In genomic region chr2:36792947-36793346, GRCh38 we compare ENCODE assay signal across 27 cellular contexts.
DNase-seq lines count a peak whose midpoint lies in the region; ATAC-seq and TF ChIP-seq lines count a peak whose summit lies in the region.
"Had no signal": no experiment of that assay in that cellular context is flagged by ENCODE, and none has a peak within 500 bp of the region (broad histone marks: within the 10 kb centered on the region; RNA-seq: fewer than 3 reads in every experiment).

No MANE protein-coding gene starts in this region.

- intact Hi-C loops in natural killer cell (cut with micrococcal nuclease) = no loop called here
- intact Hi-C loops in activated CD4-positive, alpha-beta memory T cell treated with anti-CD3 and anti-CD28 coated beads for 36 hours (cut with micrococcal nuclease) = no loop called here

- H3K27ac Mint-ChIP-seq in natural killer cell = peak overlapping the region; percentile 51 to 78
- H3K27ac Mint-ChIP-seq in natural killer cell treated with Interleukin-12 subunit alpha and Interleukin-12 subunit beta and Interleukin-15 and Interleukin-18, amount 100 ng/mL, for 72 hours = peak overlapping the region in 1 of 2 donors; percentile 28
- H3K27ac Mint-ChIP-seq in activated CD4-positive, alpha-beta memory T cell treated with anti-CD3 and anti-CD28 coated beads for 36 hours = no peak overlapping the region
- H3K27ac Mint-ChIP-seq: B cell had no signal

- DNase-seq in DMS 273 (lab: John Stamatoyannopoulos, UW; ENCODE audit: unreplicated experiment) = peak; percentile 60
- DNase-seq in DMS 273 treated with DMSO at 0.1 percent for 48 hours (lab: John Stamatoyannopoulos, UW) = no peak
- DNase-seq in natural killer cell = no peak
- DNase-seq in natural killer cell treated with Interleukin-12 subunit alpha and Interleukin-12 subunit beta and Interleukin-15 and Interleukin-18, amount 100 ng/mL, for 72 hours (ENCODE audit: low spot score) = no peak
- peak; percentile 44 for DNase-seq in SW480 (ENCODE audit: low spot score)
- no peak for DNase-seq in activated CD4-positive, alpha-beta memory T cell treated with anti-CD3 and anti-CD28 coated beads for 36 hours
- no peak for DNase-seq in activated CD4-positive, alpha-beta T cell treated with anti-CD3 and anti-CD28 coated beads for 1 hour
- DNase-seq: CD8-positive, alpha-beta memory T cell; DMS153; GF-D8; H7; Kasumi-1; MV-4-11; NCI-H1105; NCI-H1436 treated with DMSO at 0.1 percent for 48 hours; NCI-H187 treated with DMSO at 0.1 percent for 48 hours; NCI-H2107; NCI-H226; NCI-H510A; NCI-H748 treated with DMSO at 0.1 percent for 48 hours; SHP77 treated with DMSO at 0.1 percent for 48 hours had no signal

- H3K4me3 Mint-ChIP-seq in natural killer cell = no peak overlapping the region
- H3K4me3 Mint-ChIP-seq in natural killer cell treated with Interleukin-12 subunit alpha and Interleukin-12 subunit beta and Interleukin-15 and Interleukin-18, amount 100 ng/mL, for 72 hours = no peak overlapping the region
- H3K4me3 Mint-ChIP-seq in activated CD4-positive, alpha-beta memory T cell treated with anti-CD3 and anti-CD28 coated beads for 36 hours = no peak overlapping the region
- H3K4me3 Mint-ChIP-seq: B cell; CD14-positive monocyte; CD8-positive, alpha-beta memory T cell had no signal

- CTCF ChIA-PET in activated CD4-positive, alpha-beta memory T cell treated with anti-CD3 and anti-CD28 coated beads for 36 hours (lab: Charles Lee) = interaction anchor here (0.6 to 1.2 kb wide), 3 partner anchors 8 to 17 kb away, joined by 3 to 4 read pairs (median 3); no protein-coding TSS in a partner anchor

- POLR2A ChIA-PET in activated CD4-positive, alpha-beta memory T cell treated with anti-CD3 and anti-CD28 coated beads for 36 hours (lab: Charles Lee) = no interaction called here

- H3K36me3 Mint-ChIP-seq in natural killer cell = no peaks in the 10 kb centered on the region
- H3K36me3 Mint-ChIP-seq in natural killer cell treated with Interleukin-12 subunit alpha and Interleukin-12 subunit beta and Interleukin-15 and Interleukin-18, amount 100 ng/mL, for 72 hours = no peaks in the 10 kb centered on the region
- no peaks in the 10 kb centered on the region for H3K36me3 Mint-ChIP-seq in activated CD4-positive, alpha-beta memory T cell treated with anti-CD3 and anti-CD28 coated beads for 36 hours
- H3K36me3 Mint-ChIP-seq: CD14-positive monocyte; CD8-positive, alpha-beta memory T cell had no signal

- H3K4me1 Mint-ChIP-seq in natural killer cell = peaks cover 58 to 59% of the 10 kb centered on the region in 2 donors
- peaks cover 33 to 48% of the 10 kb centered on the region in 2 donors for H3K4me1 Mint-ChIP-seq in natural killer cell treated with Interleukin-12 subunit alpha and Interleukin-12 subunit beta and Interleukin-15 and Interleukin-18, amount 100 ng/mL, for 72 hours (ENCODE audit: low read depth in 2 of 2)
- no peaks in the 10 kb centered on the region for H3K4me1 Mint-ChIP-seq in activated CD4-positive, alpha-beta memory T cell treated with anti-CD3 and anti-CD28 coated beads for 36 hours (ENCODE audit: low read depth)

- no peak for TF ChIP-seq CTCF in natural killer cell (IDR thresholded peaks at IDR 0.05)

- no peaks in the 10 kb centered on the region for H3K9me3 Mint-ChIP-seq in natural killer cell
- H3K9me3 Mint-ChIP-seq in natural killer cell treated with Interleukin-12 subunit alpha and Interleukin-12 subunit beta and Interleukin-15 and Interleukin-18, amount 100 ng/mL, for 72 hours = peaks cover 3% of the 10 kb centered on the region
- H3K9me3 Mint-ChIP-seq in activated CD4-positive, alpha-beta memory T cell treated with anti-CD3 and anti-CD28 coated beads for 36 hours = no peaks in the 10 kb centered on the region
- H3K9me3 Mint-ChIP-seq: CD14-positive monocyte; CD8-positive, alpha-beta memory T cell had no signal

- ATAC-seq in natural killer cell (no peak), GM21390 (IDR thresholded peaks at IDR 0.05; ENCODE audit: unreplicated experiment) (no peak)
- no peak for ATAC-seq in natural killer cell treated with Interleukin-12 subunit alpha and Interleukin-12 subunit beta and Interleukin-15 and Interleukin-18, amount 100 ng/mL, for 72 hours
- ATAC-seq: HepG2, K562, Panc1 had no signal

- H3K27me3 Mint-ChIP-seq in natural killer cell (ENCODE audit: low read depth in 2 of 2) = no peaks in the 10 kb centered on the region
- no peaks in the 10 kb centered on the region for H3K27me3 Mint-ChIP-seq in natural killer cell treated with Interleukin-12 subunit alpha and Interleukin-12 subunit beta and Interleukin-15 and Interleukin-18, amount 100 ng/mL, for 72 hours
- peaks cover 25% of the 10 kb centered on the region for H3K27me3 Mint-ChIP-seq in activated CD4-positive, alpha-beta memory T cell treated with anti-CD3 and anti-CD28 coated beads for 36 hours

Comparison
In these comparisons a context has a peak if more than half of its experiments do, and no peak if none do; other contexts are left out.
1. DNase-seq: peak in DMS 273 (single experiment) and SW480 (single experiment); none in DMS 273 treated with DMSO at 0.1 percent for 48 hours (single experiment), natural killer cell (single experiment), natural killer cell treated with Interleukin-12 subunit alpha and Interleukin-12 subunit beta and Interleukin-15 and Interleukin-18, amount 100 ng/mL, for 72 hours (single experiment), activated CD4-positive, alpha-beta memory T cell treated with anti-CD3 and anti-CD28 coated beads for 36 hours (single experiment) and activated CD4-positive, alpha-beta T cell treated with anti-CD3 and anti-CD28 coated beads for 1 hour (single experiment).